In the genomic region with DNA sequence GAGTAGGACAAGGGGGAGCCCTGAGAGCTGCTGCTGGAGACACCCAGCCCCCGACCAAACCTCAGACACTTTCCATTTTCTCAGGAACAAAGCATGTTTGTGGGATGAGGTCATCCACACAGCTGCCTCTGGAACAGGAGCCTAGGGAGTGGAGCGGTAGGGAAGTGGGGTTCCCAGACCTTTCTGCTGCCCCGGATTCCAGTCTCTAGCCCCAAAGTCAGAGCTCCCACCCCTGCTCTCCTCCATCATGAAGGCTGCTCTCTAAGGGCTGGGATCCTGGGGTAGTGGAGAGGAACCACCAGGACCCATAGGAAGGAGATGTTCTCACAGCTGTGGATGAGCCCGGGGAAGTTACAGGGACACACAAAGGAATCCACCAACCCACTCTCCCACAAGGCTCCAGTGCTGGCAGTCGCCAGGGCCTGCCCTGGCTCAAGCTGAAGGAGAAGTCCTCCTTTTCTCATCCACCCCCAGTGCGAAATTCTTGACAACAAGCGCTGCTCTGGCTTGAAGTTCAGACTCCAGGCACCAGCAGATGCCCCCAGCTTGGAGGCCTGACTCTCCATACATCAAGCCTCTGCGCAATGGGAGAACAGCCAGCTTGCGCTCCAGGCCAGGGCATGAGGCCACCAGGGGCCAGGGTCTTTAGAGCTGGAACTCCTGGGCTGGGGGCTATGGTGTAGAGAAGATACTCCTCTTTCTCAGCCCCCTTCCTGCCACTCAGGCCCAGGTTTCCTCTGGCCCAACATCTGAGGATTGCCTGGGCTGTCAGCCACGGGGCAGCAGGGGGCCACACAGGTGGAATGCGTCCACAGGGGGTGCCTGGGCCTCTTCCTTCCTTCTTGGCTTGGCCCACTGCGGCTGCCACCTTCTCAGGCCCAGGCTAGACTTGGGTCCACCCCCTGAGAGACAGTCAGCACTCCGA, we compare ENCODE assay signal across 9 cellular contexts. TPM values are rescaled to one million over a fixed set of nuclear protein-coding genes. Genes with fewer than 3 reads are reported as not detected.
A peak's percentile ranks its signal among the peaks of the same experiment; 100 is the strongest.
DNase-seq lines count a peak whose midpoint lies in the region; ATAC-seq, FAIRE-seq and TF ChIP-seq lines count a peak whose summit lies in the region.
"Had no signal": no experiment of that assay in that cellular context is flagged by ENCODE, and none has a peak within 500 bp of the region (broad histone marks: within the 10 kb centered on the region; RNA-seq: fewer than 3 reads in every experiment).

No MANE protein-coding gene starts in this region.

- H3K9me3 ChIP-seq in kidney (ENCODE audit: control insufficient read depth in 1 of 2, low read length in 2 of 2), result no peaks in the 10 kb centered on the region
- no peaks in the 10 kb centered on the region for H3K9me3 ChIP-seq in thoracic aorta

- no peaks in the 10 kb centered on the region for H3K27me3 ChIP-seq in thoracic aorta (replicated peaks; ENCODE audit: insufficient read depth)

- H3K27ac ChIP-seq in kidney (ENCODE audit: low read depth in 2 of 2, low read length in 2 of 2), result peak overlapping the region; percentile 71 to 82
- H3K27ac ChIP-seq in thoracic aorta, result peak overlapping the region; percentile 96 to 97
- H3K27ac ChIP-seq: C4-2B had no signal

- no peak overlapping the region for H3K4me3 ChIP-seq in kidney (ENCODE audit: low read length in 2 of 2)
- peak overlapping the region; percentile 51 for H3K4me3 ChIP-seq in thoracic aorta

- H3K4me1 Mint-ChIP-seq in activated T-cell treated with anti-CD3 and anti-CD28 coated beads, Interleukin-2, amount 50 U/mL, for 24 hours (ENCODE audit: low read depth), result peaks cover 70% of the 10 kb centered on the region

- H3K27me3 Mint-ChIP-seq in activated T-cell treated with anti-CD3 and anti-CD28 coated beads, Interleukin-2, amount 50 U/mL, for 24 hours, result no peaks in the 10 kb centered on the region

- peak overlapping the region; percentile 62 for H3K4me3 Mint-ChIP-seq in activated T-cell treated with anti-CD3 and anti-CD28 coated beads, Interleukin-2, amount 50 U/mL, for 24 hours

- H3K36me3 ChIP-seq in kidney (ENCODE audit: control insufficient read depth in 1 of 2, insufficient read depth in 2 of 2, low read length in 2 of 2) (peaks cover 0 to 3% of the 10 kb centered on the region in 2 donors), thoracic aorta (peaks cover 7% of the 10 kb centered on the region)

- H3K27ac Mint-ChIP-seq in activated T-cell treated with anti-CD3 and anti-CD28 coated beads, Interleukin-2, amount 50 U/mL, for 24 hours, result peak overlapping the region; percentile 94

- H3K4me1 ChIP-seq in kidney (ENCODE audit: control insufficient read depth in 1 of 2, insufficient read depth in 1 of 2, low read depth in 1 of 2, low read length in 2 of 2) (peaks cover 13 to 41% of the 10 kb centered on the region in 2 donors), thoracic aorta (ENCODE audit: control insufficient read depth in 1 of 2, low read depth in 2 of 2) (peaks cover 58 to 83% of the 10 kb centered on the region in 2 donors)

- H3K9me3 Mint-ChIP-seq in activated T-cell treated with anti-CD3 and anti-CD28 coated beads, Interleukin-2, amount 50 U/mL, for 24 hours, result no peaks in the 10 kb centered on the region

- TF ChIP-seq CTCF in kidney (IDR thresholded peaks at IDR 0.05; ENCODE audit: borderline replicate concordance, extremely low read depth, insufficient read depth) (no peak), thoracic aorta (IDR thresholded peaks at IDR 0.05) (no peak)

- ATAC-seq in thoracic aorta (ENCODE audit: insufficient number of reproducible peaks, low FRiP score, low read depth), result no peak
- no peak for ATAC-seq in GM21381 (IDR thresholded peaks at IDR 0.05; ENCODE audit: unreplicated experiment)

- H3K9ac ChIP-seq in kidney (ENCODE audit: low read length in 2 of 2), result peak overlapping the region in 1 of 2 donors; percentile 61

- H3K36me3 Mint-ChIP-seq in activated T-cell treated with anti-CD3 and anti-CD28 coated beads, Interleukin-2, amount 50 U/mL, for 24 hours (ENCODE audit: low read depth), result peaks cover 67% of the 10 kb centered on the region

- intact Hi-C loops in kidney (cut with DNase I), result no loop called here

- DNase-seq in activated T-cell treated with anti-CD3 and anti-CD28 coated beads, Interleukin-2, amount 50 U/mL, for 24 hours, result no peak
- no peak for DNase-seq in activated T-cell treated with anti-CD3 and anti-CD28 coated beads, Interleukin-2, amount 50 U/mL, for 1 hour
- peak; percentile 56 for DNase-seq in brain pericyte (ENCODE audit: low read depth, low spot score)
- peak; percentile 78 for DNase-seq in kidney
- no peak for DNase-seq in thoracic aorta (ENCODE audit: low spot score)
- no peak for DNase-seq in NOMO-1 treated with DMSO at 0.1 percent for 48 hours (lab: John Stamatoyannopoulos, UW; ENCODE audit: unreplicated experiment)
- DNase-seq in HT-29 (ENCODE audit: low spot score), result no peak

- no peak for FAIRE-seq in kidney (lab: Jason Lieb, UNC)

RNA-seq across cellular contexts. Expression of gene FHL3, which starts 4.5 kb away (rescaled TPM):
- total RNA-seq in kidney (19.6 TPM), thoracic aorta (10 to 100 TPM; 57.0 to 90.7 TPM)
- 8.2 TPM for polyA plus RNA-seq in kidney (ENCODE audit: insufficient read depth, low read depth, low replicate concordance)
- 12.2 and 15.2 TPM in 2 replicates for total RNA-seq in HT-29 (2014; rRNA removed; shearing (Covaris generic))

RNA-seq across cellular contexts. Expression of gene SF3A3, which starts 11.0 kb away (rescaled TPM):
- total RNA-seq in kidney, result 50.7 TPM
- polyA plus RNA-seq in kidney (ENCODE audit: insufficient read depth, low read depth, low replicate concordance), result 28.7 TPM
- 10 to 100 TPM; 31.8 to 61.3 TPM for total RNA-seq in thoracic aorta
- total RNA-seq in HT-29 (2014; rRNA removed; shearing (Covaris generic)), result 57.5 and 69.0 TPM in 2 replicates

RNA-seq across cellular contexts. Expression of gene UTP11, which starts 11.7 kb away (rescaled TPM):
- total RNA-seq in kidney (26.2 TPM), thoracic aorta (10 to 100 TPM; 14.6 to 76.9 TPM)
- 24.2 TPM for polyA plus RNA-seq in kidney (ENCODE audit: insufficient read depth, low read depth, low replicate concordance)
- 22.1 and 26.1 TPM in 2 replicates for total RNA-seq in HT-29 (2014; rRNA removed; shearing (Covaris generic))

RNA-seq across cellular contexts. Expression of gene POU3F1, which starts 45.8 kb away (rescaled TPM):
- not detected for total RNA-seq in kidney
- polyA plus RNA-seq in kidney (ENCODE audit: insufficient read depth, low read depth, low replicate concordance), result not detected
- total RNA-seq in thoracic aorta, result not detected
- total RNA-seq in HT-29 (2014; rRNA removed; shearing (Covaris generic)), result 0.94 and 1.1 TPM in 2 replicates

RNA-seq across cellular contexts. Expression of gene INPP5B, which starts 53.9 kb away (rescaled TPM):
- total RNA-seq in kidney (32.9 TPM), thoracic aorta (10 to 100 TPM; 44.2 to 44.5 TPM)
- 8.4 TPM for polyA plus RNA-seq in kidney (ENCODE audit: insufficient read depth, low read depth, low replicate concordance)
- total RNA-seq in HT-29 (2014; rRNA removed; shearing (Covaris generic)), result 10.0 and 15.5 TPM in 2 replicates

Comparison
In these comparisons a context has a peak if more than half of its experiments do, and no peak if none do; other contexts are left out.
1. DNase-seq: peak in brain pericyte (single experiment) and kidney (single experiment); none in activated T-cell treated with anti-CD3 and anti-CD28 coated beads, Interleukin-2, amount 50 U/mL, for 24 hours (single experiment), activated T-cell treated with anti-CD3 and anti-CD28 coated beads, Interleukin-2, amount 50 U/mL, for 1 hour (single experiment), thoracic aorta (single experiment), NOMO-1 treated with DMSO at 0.1 percent for 48 hours (single experiment) and HT-29 (single experiment).